16 cellular contexts compared by ENCODE assay signal in the genomic region with DNA sequence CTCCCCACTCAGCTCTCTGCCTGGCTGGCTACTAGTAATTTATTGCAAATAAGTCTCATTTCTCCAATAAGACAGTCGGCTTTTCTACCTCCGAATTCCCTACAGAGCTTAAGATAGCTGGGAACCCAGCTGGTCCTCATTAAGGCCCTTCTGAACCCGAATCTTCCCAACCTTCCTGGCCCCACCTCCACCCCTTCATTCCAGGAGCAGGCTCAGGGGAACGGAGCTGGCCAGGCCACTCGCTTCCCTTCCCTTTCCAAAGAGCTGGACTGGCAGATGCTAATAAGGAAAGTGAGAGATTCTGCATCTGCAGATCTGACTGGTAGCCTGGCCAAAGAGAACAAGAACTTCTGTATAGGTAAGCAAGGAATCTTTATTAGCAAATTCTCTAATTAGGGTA. TPM values are rescaled to one million over a fixed set of nuclear protein-coding genes. Genes with fewer than 3 reads are reported as not detected.
DNase-seq lines count a peak whose midpoint lies in the region; TF ChIP-seq lines count a peak whose summit lies in the region.
"Had no signal": no experiment of that assay in that cellular context is flagged by ENCODE, and none has a peak within 500 bp of the region (broad histone marks: within the 10 kb centered on the region; RNA-seq: fewer than 3 reads in every experiment).

No MANE protein-coding gene starts in this region.

- no peak overlapping the region for H3K18ac ChIP-seq in trophoblast cell (ENCODE audit: low read length)

- H3K9ac ChIP-seq in endodermal cell (ENCODE audit: extremely low read depth, low read length, poor library complexity, severe bottlenecking) (no peak overlapping the region), trophoblast cell (ENCODE audit: low read length) (no peak overlapping the region)
- H3K9ac ChIP-seq: BLaER1, GM23248 had no signal

- H2BK120ac ChIP-seq in trophoblast cell (ENCODE audit: insufficient read depth, low read length, poor library complexity) = no peak overlapping the region

- no peak overlapping the region for H3K27ac ChIP-seq in endodermal cell (ENCODE audit: low read depth, low read length)
- H3K27ac ChIP-seq in trophoblast cell (ENCODE audit: low read depth, low read length) = no peak overlapping the region
- H3K27ac ChIP-seq: 22Rv1, BLaER1, GM23248, HL-60 had no signal

- no peak overlapping the region for H2AK5ac ChIP-seq in trophoblast cell (ENCODE audit: low read length)

- H3K23ac ChIP-seq in trophoblast cell (ENCODE audit: low read length) = no peak overlapping the region

- H4K12ac ChIP-seq in trophoblast cell (ENCODE audit: low read depth, low read length) = no peak overlapping the region

- no peak overlapping the region for H4K91ac ChIP-seq in trophoblast cell (ENCODE audit: low read depth, low read length)

- H3K79me2 ChIP-seq in trophoblast cell (ENCODE audit: control insufficient read depth, insufficient read depth, low read length, poor library complexity) = peaks cover 2% of the 10 kb centered on the region

- H3K4ac ChIP-seq in trophoblast cell (ENCODE audit: low read depth, low read length) = no peak overlapping the region

- H3K4me3 Mint-ChIP-seq in activated naive CD4-positive, alpha-beta T cell treated with anti-CD3 and anti-CD28 coated beads for 36 hours = no peak overlapping the region
- no peak overlapping the region for H3K4me3 Mint-ChIP-seq in activated naive CD4-positive, alpha-beta T cell treated with anti-CD3 and anti-CD28 coated beads, Interleukin-2, amount 10 ng/mL, durations not matched to agents 7 days and 5 days
- H3K4me3 Mint-ChIP-seq in endodermal cell (no peak overlapping the region), type B pancreatic cell (peak overlapping the region; percentile 41)
- H3K4me3 Mint-ChIP-seq: CD8-positive, alpha-beta memory T cell had no signal

- no peaks in the 10 kb centered on the region for H3K36me3 Mint-ChIP-seq in activated naive CD4-positive, alpha-beta T cell treated with anti-CD3 and anti-CD28 coated beads for 36 hours (ENCODE audit: low read depth)
- H3K36me3 Mint-ChIP-seq in activated naive CD4-positive, alpha-beta T cell treated with anti-CD3 and anti-CD28 coated beads, Interleukin-2, amount 10 ng/mL, durations not matched to agents 7 days and 5 days = no peaks in the 10 kb centered on the region
- H3K36me3 Mint-ChIP-seq in endodermal cell (ENCODE audit: low read depth) = no peaks in the 10 kb centered on the region
- no peaks in the 10 kb centered on the region for H3K36me3 Mint-ChIP-seq in type B pancreatic cell
- H3K36me3 Mint-ChIP-seq: CD8-positive, alpha-beta memory T cell had no signal

- no peak overlapping the region for H2AFZ ChIP-seq in trophoblast cell (ENCODE audit: insufficient read depth, low read length, poor library complexity)
- H2AFZ ChIP-seq: GM23248 had no signal

- H4K8ac ChIP-seq in trophoblast cell (ENCODE audit: low read depth, low read length) = no peak overlapping the region

- H3K27me3 Mint-ChIP-seq in activated naive CD4-positive, alpha-beta T cell treated with anti-CD3 and anti-CD28 coated beads for 36 hours (ENCODE audit: low read depth) = peaks cover 3% of the 10 kb centered on the region
- no peaks in the 10 kb centered on the region for H3K27me3 Mint-ChIP-seq in activated naive CD4-positive, alpha-beta T cell treated with anti-CD3 and anti-CD28 coated beads, Interleukin-2, amount 10 ng/mL, durations not matched to agents 7 days and 5 days
- H3K27me3 Mint-ChIP-seq in endodermal cell (ENCODE audit: insufficient read depth) (no peaks in the 10 kb centered on the region), type B pancreatic cell (peaks cover 7% of the 10 kb centered on the region)

- no peak overlapping the region for H2BK12ac ChIP-seq in trophoblast cell (ENCODE audit: low read length)

- no peaks in the 10 kb centered on the region for H3K9me3 Mint-ChIP-seq in activated naive CD4-positive, alpha-beta T cell treated with anti-CD3 and anti-CD28 coated beads for 36 hours
- no peaks in the 10 kb centered on the region for H3K9me3 Mint-ChIP-seq in activated naive CD4-positive, alpha-beta T cell treated with anti-CD3 and anti-CD28 coated beads, Interleukin-2, amount 10 ng/mL, durations not matched to agents 7 days and 5 days
- no peaks in the 10 kb centered on the region for H3K9me3 Mint-ChIP-seq in endodermal cell
- no peaks in the 10 kb centered on the region for H3K9me3 Mint-ChIP-seq in type B pancreatic cell
- H3K9me3 Mint-ChIP-seq: CD8-positive, alpha-beta memory T cell had no signal

- no peak overlapping the region for H3K4me3 ChIP-seq in endodermal cell (ENCODE audit: low read length)
- H3K4me3 ChIP-seq in trophoblast cell (ENCODE audit: low read depth, low read length) = no peak overlapping the region
- H3K4me3 ChIP-seq: BLaER1, GM23248 had no signal

- H3K79me1 ChIP-seq in trophoblast cell (ENCODE audit: low read length) = no peaks in the 10 kb centered on the region

- no peak overlapping the region for H2BK5ac ChIP-seq in trophoblast cell (ENCODE audit: low read depth, low read length, poor library complexity)

- H3K14ac ChIP-seq in trophoblast cell (ENCODE audit: low read length) = no peak overlapping the region

- H3K27me3 ChIP-seq in endodermal cell (ENCODE audit: control insufficient read depth, insufficient read depth, low read length, poor library complexity, severe bottlenecking) (no peaks in the 10 kb centered on the region), trophoblast cell (ENCODE audit: insufficient read depth, low read length) (no peaks in the 10 kb centered on the region)
- H3K27me3 ChIP-seq: BLaER1 had no signal

- H3K27ac Mint-ChIP-seq in activated naive CD4-positive, alpha-beta T cell treated with anti-CD3 and anti-CD28 coated beads for 36 hours = peak overlapping the region; percentile 21
- H3K27ac Mint-ChIP-seq in activated naive CD4-positive, alpha-beta T cell treated with anti-CD3 and anti-CD28 coated beads, Interleukin-2, amount 10 ng/mL, durations not matched to agents 7 days and 5 days = no peak overlapping the region
- H3K27ac Mint-ChIP-seq in endodermal cell = peak overlapping the region; percentile 39
- no peak overlapping the region for H3K27ac Mint-ChIP-seq in type B pancreatic cell
- H3K27ac Mint-ChIP-seq: CD8-positive, alpha-beta memory T cell had no signal

- 71 to 73% methylated on average over 4 to 5 of the region's 5 CpGs for WGBS in endodermal cell (ENCODE audit: insufficient coverage in 1 of 2, insufficient read length in 1 of 2), 2 experiments
- WGBS in trophoblast cell (ENCODE audit: extremely low coverage, insufficient coverage, insufficient read length) = no CpG with 5 or more reads among the region's 5 CpGs

- TF ChIP-seq CTCF in endodermal cell (conservative IDR thresholded peaks at IDR 0.05) (no peak), type B pancreatic cell (conservative IDR thresholded peaks at IDR 0.05) (no peak)

- H3K9me3 ChIP-seq in endodermal cell (ENCODE audit: control insufficient read depth, low read length) (no peaks in the 10 kb centered on the region), trophoblast cell (ENCODE audit: insufficient read depth, low read depth, low read length) (no peaks in the 10 kb centered on the region)
- H3K9me3 ChIP-seq: BLaER1 had no signal

- peaks cover 29% of the 10 kb centered on the region for H3K4me1 ChIP-seq in endodermal cell (ENCODE audit: control insufficient read depth, insufficient read depth, low read length)
- H3K4me1 ChIP-seq in trophoblast cell (ENCODE audit: control insufficient read depth in 1 of 2, insufficient read depth in 2 of 2, low read length in 2 of 2) = peaks cover 3% of the 10 kb centered on the region in 2 experiments

- H3K36me3 ChIP-seq in endodermal cell (ENCODE audit: control insufficient read depth, insufficient read depth, low read length) (no peaks in the 10 kb centered on the region), trophoblast cell (ENCODE audit: control insufficient read depth in 1 of 2, insufficient read depth in 2 of 2, low read length in 2 of 2) (no peaks in the 10 kb centered on the region)
- H3K36me3 ChIP-seq: BLaER1 had no signal

- no peak for DNase-seq in activated naive CD4-positive, alpha-beta T cell treated with anti-CD3 and anti-CD28 coated beads for 36 hours
- no peak for DNase-seq in activated naive CD4-positive, alpha-beta T cell treated with anti-CD3 and anti-CD28 coated beads, Interleukin-2, amount 10 ng/mL, durations not matched to agents 7 days and 5 days
- DNase-seq in endodermal cell (peak; percentile 39), islet precursor cell (peak; percentile 40), type B pancreatic cell (ENCODE audit: extremely low spot score, unreplicated experiment) (no peak), trophoblast cell (no peak), NCI-H774 (lab: John Stamatoyannopoulos, UW) (no peak)
- no peak for DNase-seq in effector CD8-positive, alpha-beta T cell (lab: John Stamatoyannopoulos, UW)
- DNase-seq: AML-193; CD8-positive, alpha-beta memory T cell; DMS53; GF-D8; GM23248 had no signal

- intact Hi-C loops in activated naive CD4-positive, alpha-beta T cell treated with anti-CD3 and anti-CD28 coated beads for 36 hours (cut with micrococcal nuclease) = no loop called here

- H3K4me2 ChIP-seq in trophoblast cell (ENCODE audit: low read length) = no peak overlapping the region
- H3K4me2 ChIP-seq: BLaER1 had no signal

- H3K4me1 Mint-ChIP-seq in activated naive CD4-positive, alpha-beta T cell treated with anti-CD3 and anti-CD28 coated beads for 36 hours (ENCODE audit: low read depth) = no peaks in the 10 kb centered on the region
- no peaks in the 10 kb centered on the region for H3K4me1 Mint-ChIP-seq in activated naive CD4-positive, alpha-beta T cell treated with anti-CD3 and anti-CD28 coated beads, Interleukin-2, amount 10 ng/mL, durations not matched to agents 7 days and 5 days
- H3K4me1 Mint-ChIP-seq in endodermal cell = peaks cover 43% of the 10 kb centered on the region
- peaks cover 54% of the 10 kb centered on the region for H3K4me1 Mint-ChIP-seq in type B pancreatic cell (ENCODE audit: unreplicated experiment)
- H3K4me1 Mint-ChIP-seq: CD8-positive, alpha-beta memory T cell had no signal

- CTCF ChIA-PET in activated naive CD4-positive, alpha-beta T cell treated with anti-CD3 and anti-CD28 coated beads for 36 hours (lab: Charles Lee) = no interaction called here
- CTCF ChIA-PET in activated naive CD4-positive, alpha-beta T cell treated with anti-CD3 and anti-CD28 coated beads, Interleukin-2, amount 10 ng/mL, durations not matched to agents 7 days and 5 days (lab: Charles Lee) = no interaction called here

RNA-seq across cellular contexts. Expression of gene TMPRSS5, which starts 21.6 kb away (rescaled TPM):
- 1 to 10 TPM; 1.1 to 1.2 TPM for total RNA-seq in activated naive CD4-positive, alpha-beta T cell treated with anti-CD3 and anti-CD28 coated beads for 36 hours
- 1 to 10 TPM; 1.0 to 1.2 TPM for total RNA-seq in endodermal cell
- polyA plus RNA-seq in endodermal cell (2013, experiment 1 of 2) = 2.9 TPM
- 2.3 TPM for polyA plus RNA-seq in endodermal cell (2013, experiment 2 of 2)
- 0.81 and 2.6 TPM in 2 replicates for total RNA-seq in type B pancreatic cell (ENCODE audit: low replicate concordance)
- polyA plus RNA-seq in trophoblast cell (2013) = 0.18 and 0.37 TPM in 2 replicates
- total RNA-seq: GM23248 had no signal
- polyA plus RNA-seq: CD8-positive, alpha-beta memory T cell; GM23248 had no signal

Comparison
In these comparisons a context has a peak if more than half of its experiments do, and no peak if none do; other contexts are left out.
1. H3K27ac Mint-ChIP-seq: peak in activated naive CD4-positive, alpha-beta T cell treated with anti-CD3 and anti-CD28 coated beads for 36 hours (single experiment) and endodermal cell (single experiment); none in activated naive CD4-positive, alpha-beta T cell treated with anti-CD3 and anti-CD28 coated beads, Interleukin-2, amount 10 ng/mL, durations not matched to agents 7 days and 5 days (single experiment) and type B pancreatic cell (single experiment).
2. DNase-seq: peak in endodermal cell (single experiment) and islet precursor cell (single experiment); none in activated naive CD4-positive, alpha-beta T cell treated with anti-CD3 and anti-CD28 coated beads for 36 hours (single experiment), activated naive CD4-positive, alpha-beta T cell treated with anti-CD3 and anti-CD28 coated beads, Interleukin-2, amount 10 ng/mL, durations not matched to agents 7 days and 5 days (single experiment), type B pancreatic cell (single experiment), trophoblast cell (0 of 2), effector CD8-positive, alpha-beta T cell (single experiment) and NCI-H774 (single experiment).